1 cellular context compared by ENCODE assay signal in genomic region chr7:100719523-100720319, GRCh38.
TF ChIP-seq lines count a peak whose summit lies in the region.

No MANE protein-coding gene starts in this region.

TF ChIP-seq in SK-N-SH treated with all-trans-retinoic acid at 6 μM for 48 hours, 23 proteins besides CTCF, POLR2A, EP300 and RAD21 (continued from another document):
- TF ChIP-seq POU6F1 (CRISPR knock-in tag; IDR thresholded peaks at IDR 0.05; ENCODE audit: borderline replicate concordance, low read depth) (no peak), CREB5 (CRISPR knock-in tag; IDR thresholded peaks at IDR 0.05; ENCODE audit: low read depth) (no peak), TCF4 (CRISPR knock-in tag; IDR thresholded peaks at IDR 0.05; ENCODE audit: borderline replicate concordance) (no peak), ZNF565 (CRISPR knock-in tag; conservative IDR thresholded peaks at IDR 0.05; ENCODE audit: low read depth) (no peak)
